In genomic region chr14:99345472-99345871, GRCh38 we compare ENCODE assay signal across 30 cellular contexts.
"Had no signal": no experiment of that assay in that cellular context is flagged by ENCODE, and none has a peak within 500 bp of the region (broad histone marks: within the 10 kb centered on the region; RNA-seq: fewer than 3 reads in every experiment).

No MANE protein-coding gene starts in this region.

- H3K36me3 ChIP-seq: adrenal gland, MG63 had no signal

- DNase-seq: activated CD4-positive, alpha-beta memory T cell treated with anti-CD3 and anti-CD28 coated beads, Interleukin-2, amount 10 ng/mL, durations not matched to agents 7 days and 5 days; activated CD4-positive, alpha-beta T cell treated with anti-CD3 and anti-CD28 coated beads for 1 hour; activated CD4-positive, alpha-beta T cell treated with anti-CD3 and anti-CD28 coated beads for 48 hours; activated CD4-positive, CD25-positive, alpha-beta regulatory T cell; activated CD8-positive, alpha-beta memory T cell treated with anti-CD3 and anti-CD28 coated beads for 24 hours; activated CD8-positive, alpha-beta memory T cell treated with anti-CD3 and anti-CD28 coated beads, Interleukin-2, amount 10 ng/mL, durations not matched to agents 7 days and 5 days; activated CD8-positive, alpha-beta memory T cell treated with anti-CD3 and anti-CD28 coated beads, Interleukin-2, amount 50 U/mL, for 48 hours; activated effector memory CD4-positive, alpha-beta T cell treated with anti-CD3 and anti-CD28 coated beads, Interleukin-2, amount 50 U/mL, for 16 hours; activated naive CD4-positive, alpha-beta T cell; activated T-cell treated with anti-CD3 and anti-CD28 coated beads, Interleukin-2, amount 50 U/mL, for 72 hours; adrenal gland; caudate nucleus; Kasumi-1; KG1; NCI-H1048; NCI-H1436 treated with DMSO at 0.1 percent for 48 hours; NCI-H1694 treated with DMSO at 0.1 percent for 48 hours; NCI-H2029; NCI-H345; NCI-H524 treated with DMSO at 0.1 percent for 48 hours; Right ventricle myocardium superior; SW 1271; T-helper 1 cell; T-helper 2 cell; T-helper 9 cell had no signal

- H3K36me3 Mint-ChIP-seq: activated CD8-positive, alpha-beta memory T cell treated with anti-CD3 and anti-CD28 coated beads, Interleukin-2, amount 10 ng/mL, durations not matched to agents 7 days and 5 days; activated naive CD4-positive, alpha-beta T cell treated with anti-CD3 and anti-CD28 coated beads, Interleukin-2, amount 50 U/mL, for 72 hours; brain had no signal

- H3K4me3 ChIP-seq: adrenal gland, MG63 had no signal

- H3K4me3 Mint-ChIP-seq: activated CD4-positive, alpha-beta memory T cell treated with anti-CD3 and anti-CD28 coated beads, Interleukin-2, amount 10 ng/mL, durations not matched to agents 7 days and 5 days; activated CD8-positive, alpha-beta memory T cell treated with anti-CD3 and anti-CD28 coated beads, Interleukin-2, amount 10 ng/mL, durations not matched to agents 7 days and 5 days; activated T-cell treated with anti-CD3 and anti-CD28 coated beads, Interleukin-2, amount 50 U/mL, for 72 hours; activated T-helper 17 cell treated with anti-CD3 and anti-CD28 coated beads, Interleukin-2, amount 50 U/mL, for 72 hours; brain had no signal

- H3K9me3 Mint-ChIP-seq: activated CD4-positive, alpha-beta memory T cell treated with anti-CD3 and anti-CD28 coated beads, Interleukin-2, amount 10 ng/mL, durations not matched to agents 7 days and 5 days; activated naive CD4-positive, alpha-beta T cell treated with anti-CD3 and anti-CD28 coated beads, Interleukin-2, amount 50 U/mL, for 72 hours; activated T-cell treated with anti-CD3 and anti-CD28 coated beads, Interleukin-2, amount 50 U/mL, for 72 hours; activated T-helper 17 cell treated with anti-CD3 and anti-CD28 coated beads, Interleukin-2, amount 50 U/mL, for 72 hours had no signal

- H3K27ac ChIP-seq: adrenal gland, VCaP had no signal

- H3K27ac Mint-ChIP-seq: activated CD4-positive, alpha-beta memory T cell treated with anti-CD3 and anti-CD28 coated beads, Interleukin-2, amount 10 ng/mL, durations not matched to agents 7 days and 5 days; activated CD8-positive, alpha-beta memory T cell treated with anti-CD3 and anti-CD28 coated beads, Interleukin-2, amount 10 ng/mL, durations not matched to agents 7 days and 5 days; activated T-cell treated with anti-CD3 and anti-CD28 coated beads, Interleukin-2, amount 50 U/mL, for 72 hours; activated T-helper 17 cell treated with anti-CD3 and anti-CD28 coated beads, Interleukin-2, amount 50 U/mL, for 72 hours had no signal

- H3K4me1 ChIP-seq: adrenal gland had no signal

- H3K9me3 ChIP-seq: adrenal gland, MG63 had no signal

- ATAC-seq: activated CD8-positive, alpha-beta memory T cell treated with anti-CD3 and anti-CD28 coated beads, Interleukin-2, amount 10 ng/mL, durations not matched to agents 7 days and 5 days; activated naive CD4-positive, alpha-beta T cell treated with anti-CD3 and anti-CD28 coated beads, Interleukin-2, amount 50 U/mL, for 72 hours; activated T-cell treated with anti-CD3 and anti-CD28 coated beads, Interleukin-2, amount 50 U/mL, for 72 hours; activated T-helper 17 cell treated with anti-CD3 and anti-CD28 coated beads, Interleukin-2, amount 50 U/mL, for 72 hours had no signal

- H3K27me3 ChIP-seq: adrenal gland, MG63 had no signal
